17 cellular contexts compared by ENCODE assay signal in genomic region chr11:92848578-92848977, GRCh38.
"Had no signal": no experiment of that assay in that cellular context is flagged by ENCODE, and none has a peak within 500 bp of the region (broad histone marks: within the 10 kb centered on the region; RNA-seq: fewer than 3 reads in every experiment).

No MANE protein-coding gene starts in this region.

- H3K4me3 Mint-ChIP-seq: dendritic cell treated with granulocyte-macrophage colony-stimulating factor and Interleukin-4, amounts not matched to agents 40 ng/mL and 50 ng/mL, for 4 days; effector memory CD8-positive, alpha-beta T cell; natural killer cell; neural progenitor cell; stimulated activated memory B cell treated with anti-CD40 and anti-IgM and Interleukin-4, amounts not matched to agents 10 μg/mL and 1 μg/mL and 100 μg/mL, for 72 hours; stimulated activated naive CD8-positive, alpha-beta T cell treated with anti-CD3 and anti-CD28 coated beads, Interleukin-15, amount 100 ng/mL, for 72 hours had no signal

- H3K9me3 Mint-ChIP-seq: dendritic cell treated with granulocyte-macrophage colony-stimulating factor and Interleukin-4, amounts not matched to agents 40 ng/mL and 50 ng/mL, for 4 days; neural progenitor cell; stimulated activated memory B cell treated with anti-CD40 and anti-IgM and Interleukin-4, amounts not matched to agents 10 μg/mL and 1 μg/mL and 100 μg/mL, for 72 hours; stimulated activated naive CD8-positive, alpha-beta T cell treated with anti-CD3 and anti-CD28 coated beads, Interleukin-15, amount 100 ng/mL, for 72 hours had no signal

- H3K9ac ChIP-seq: neural progenitor cell had no signal

- H3K36me3 ChIP-seq: neural progenitor cell, ovary, right atrium auricular region, transverse colon had no signal

- ATAC-seq: effector memory CD8-positive, alpha-beta T cell; natural killer cell; stimulated activated memory B cell treated with anti-CD40 and anti-IgM and Interleukin-4, amounts not matched to agents 10 μg/mL and 1 μg/mL and 100 μg/mL, for 72 hours; stimulated activated naive CD8-positive, alpha-beta T cell treated with anti-CD3 and anti-CD28 coated beads, Interleukin-15, amount 100 ng/mL, for 72 hours had no signal

- H3K4me3 ChIP-seq: hepatocyte, neural progenitor cell, ovary, right atrium auricular region, thoracic aorta, transverse colon had no signal

- H3K4me1 ChIP-seq: right atrium auricular region had no signal

- H3K4me2 ChIP-seq: hepatocyte, neural progenitor cell had no signal

- H3K79me2 ChIP-seq: hepatocyte had no signal

- H3K27ac ChIP-seq: hepatocyte, neural progenitor cell, ovary, right atrium auricular region, thoracic aorta, transverse colon had no signal

- H3K27me3 Mint-ChIP-seq: dendritic cell treated with granulocyte-macrophage colony-stimulating factor and Interleukin-4, amounts not matched to agents 40 ng/mL and 50 ng/mL, for 4 days; effector memory CD8-positive, alpha-beta T cell; stimulated activated memory B cell treated with anti-CD40 and anti-IgM and Interleukin-4, amounts not matched to agents 10 μg/mL and 1 μg/mL and 100 μg/mL, for 72 hours; stimulated activated naive CD8-positive, alpha-beta T cell treated with anti-CD3 and anti-CD28 coated beads, Interleukin-15, amount 100 ng/mL, for 72 hours had no signal

- H3K4me1 Mint-ChIP-seq: natural killer cell; stimulated activated memory B cell treated with anti-CD40 and anti-IgM and Interleukin-4, amounts not matched to agents 10 μg/mL and 1 μg/mL and 100 μg/mL, for 72 hours; stimulated activated naive CD8-positive, alpha-beta T cell treated with anti-CD3 and anti-CD28 coated beads, Interleukin-15, amount 100 ng/mL, for 72 hours had no signal

- H3K27ac Mint-ChIP-seq: dendritic cell treated with granulocyte-macrophage colony-stimulating factor and Interleukin-4, amounts not matched to agents 40 ng/mL and 50 ng/mL, for 4 days; effector memory CD8-positive, alpha-beta T cell; natural killer cell; neural progenitor cell; stimulated activated memory B cell treated with anti-CD40 and anti-IgM and Interleukin-4, amounts not matched to agents 10 μg/mL and 1 μg/mL and 100 μg/mL, for 72 hours; stimulated activated naive CD8-positive, alpha-beta T cell treated with anti-CD3 and anti-CD28 coated beads, Interleukin-15, amount 100 ng/mL, for 72 hours had no signal

- DNase-seq: cerebellar nuclear complex; effector memory CD8-positive, alpha-beta T cell; foreskin melanocyte; head of caudate nucleus; natural killer cell; nucleus accumbens; ovary; stimulated activated CD4-positive, alpha-beta T cell treated with anti-CD3 and anti-CD28 coated beads, Interleukin-4, amount 100 ng/mL, for 1 hour; stimulated activated CD8-positive, alpha-beta memory T cell treated with anti-CD3 and anti-CD28 coated beads, Interleukin-4, amount 100 ng/mL, for 48 hours; stimulated activated naive CD8-positive, alpha-beta T cell treated with anti-CD3 and anti-CD28 coated beads, Interleukin-15, amount 100 ng/mL, for 72 hours; transverse colon had no signal

- H3K36me3 Mint-ChIP-seq: natural killer cell; stimulated activated memory B cell treated with anti-CD40 and anti-IgM and Interleukin-4, amounts not matched to agents 10 μg/mL and 1 μg/mL and 100 μg/mL, for 72 hours had no signal

- H2AFZ ChIP-seq: hepatocyte, neural progenitor cell had no signal

- H3K9me3 ChIP-seq: ovary, right atrium auricular region, thoracic aorta, transverse colon had no signal

- H3K27me3 ChIP-seq: hepatocyte, neural progenitor cell, ovary, right atrium auricular region, transverse colon had no signal
